ENCODE assay signal across 26 cellular contexts in genomic region chr1:85406081-85406480, GRCh38. TPM values are rescaled to one million over a fixed set of nuclear protein-coding genes. Genes with fewer than 3 reads are reported as not detected.
DNase-seq lines count a peak whose midpoint lies in the region; FAIRE-seq and TF ChIP-seq lines count a peak whose summit lies in the region.
"Had no signal": no experiment of that assay in that cellular context is flagged by ENCODE, and none has a peak within 500 bp of the region (broad histone marks: within the 10 kb centered on the region; RNA-seq: fewer than 3 reads in every experiment).

No MANE protein-coding gene starts in this region.

- no peak for TF ChIP-seq CTCF in astrocyte (IDR thresholded peaks at IDR 0.05; ENCODE audit: insufficient read depth, low read depth, low read length)
- TF ChIP-seq CTCF in smooth muscle cell (IDR thresholded peaks at IDR 0.05; ENCODE audit: borderline replicate concordance, insufficient read depth, poor library complexity, severe bottlenecking), result no peak
- no peak for TF ChIP-seq CTCF in H9 (conservative IDR thresholded peaks at IDR 0.05)

- no peaks in the 10 kb centered on the region for H3K9me2 ChIP-seq in GM23248 (ENCODE audit: insufficient read depth)

- peaks cover 7% of the 10 kb centered on the region for H3K36me3 ChIP-seq in GM23248 (ENCODE audit: low read depth)
- peaks cover 2% of the 10 kb centered on the region for H3K36me3 ChIP-seq in astrocyte (ENCODE audit: insufficient read depth, low read length)
- H3K36me3 ChIP-seq in smooth muscle cell (ENCODE audit: low read depth), result no peaks in the 10 kb centered on the region
- H3K36me3 ChIP-seq: gastroesophageal sphincter, lower lobe of right lung, suprapubic skin had no signal

- no peak overlapping the region for H3K56ac ChIP-seq in H9 (ENCODE audit: insufficient read length, low read depth, low read length)

- H2BK120ac ChIP-seq in H9 (ENCODE audit: low read depth, low read length, poor library complexity, severe bottlenecking), result no peak overlapping the region

- in situ Hi-C loops in GM23248 (cut with MboI), result no loop called here

- H3K23me2 ChIP-seq in H9 (ENCODE audit: insufficient read length, low read depth, low read length, poor library complexity, severe bottlenecking), result no peaks in the 10 kb centered on the region

- H3K9me3 ChIP-seq in GM23248 (ENCODE audit: low read depth) (no peaks in the 10 kb centered on the region), astrocyte (ENCODE audit: insufficient read depth, low read depth, low read length) (no peaks in the 10 kb centered on the region), smooth muscle cell (replicated peaks; ENCODE audit: low read depth) (no peaks in the 10 kb centered on the region), H9 (ENCODE audit: control insufficient read depth, low read depth, low read length) (no peaks in the 10 kb centered on the region)
- H3K9me3 ChIP-seq: gastroesophageal sphincter, lower lobe of right lung, psoas muscle, suprapubic skin had no signal

- H3K4me2 ChIP-seq in GM23248 (ENCODE audit: unreplicated experiment) (peak overlapping the region; percentile 82), astrocyte (ENCODE audit: low read length) (no peak overlapping the region), smooth muscle cell (no peak overlapping the region), H9 (ENCODE audit: insufficient read depth, insufficient read length, low read length) (no peak overlapping the region)

- FAIRE-seq in astrocyte (lab: Jason Lieb, UNC), result no peak
- FAIRE-seq in islet of Langerhans (lab: Jason Lieb, UNC), result peak; percentile 36
- FAIRE-seq: GM12891 had no signal

- H3K27ac Mint-ChIP-seq in astrocyte (ENCODE audit: unreplicated experiment), result peak overlapping the region; percentile 93
- no peak overlapping the region for H3K27ac Mint-ChIP-seq in H9
- H3K27ac Mint-ChIP-seq: activated CD4-positive, alpha-beta T cell treated with anti-CD3 and anti-CD28 coated beads, Interleukin-2, amount 10 ng/mL, durations not matched to agents 24 days and 14 days; activated CD8-positive, alpha-beta memory T cell treated with anti-CD3 and anti-CD28 coated beads, Interleukin-2, amount 10 ng/mL, durations not matched to agents 7 days and 5 days; activated naive CD8-positive, alpha-beta T cell had no signal

- H3K4me1 Mint-ChIP-seq in astrocyte (ENCODE audit: low read depth, unreplicated experiment) (peaks cover 45% of the 10 kb centered on the region), H9 (peaks cover 21 to 22% of the 10 kb centered on the region in 2 experiments)
- H3K4me1 Mint-ChIP-seq: activated CD4-positive, alpha-beta T cell treated with anti-CD3 and anti-CD28 coated beads, Interleukin-2, amount 10 ng/mL, durations not matched to agents 24 days and 14 days; activated CD8-positive, alpha-beta memory T cell treated with anti-CD3 and anti-CD28 coated beads, Interleukin-2, amount 10 ng/mL, durations not matched to agents 7 days and 5 days had no signal

- H2BK5ac ChIP-seq in H9 (ENCODE audit: insufficient read length, low read length), result no peak overlapping the region

- no peak overlapping the region for H3K18ac ChIP-seq in H9 (ENCODE audit: insufficient read length, low read depth, low read length)

- H2BK15ac ChIP-seq in H9 (ENCODE audit: low read depth, low read length), result no peak overlapping the region

- no peak overlapping the region for H3K4ac ChIP-seq in H9 (ENCODE audit: low read depth, low read length)

- peaks cover 63% of the 10 kb centered on the region for H3F3A ChIP-seq in GM23248 (ENCODE audit: insufficient read depth)
- no peaks in the 10 kb centered on the region for H3F3A ChIP-seq in smooth muscle cell (ENCODE audit: low read depth)

- no peak overlapping the region for H2BK12ac ChIP-seq in H9 (ENCODE audit: insufficient read length, low read depth, low read length)

- H4K20me1 ChIP-seq in GM23248 (ENCODE audit: insufficient read depth) (no peaks in the 10 kb centered on the region), astrocyte (ENCODE audit: insufficient read depth, low read length) (no peaks in the 10 kb centered on the region), smooth muscle cell (ENCODE audit: low read depth) (no peaks in the 10 kb centered on the region), H9 (ENCODE audit: control insufficient read depth, insufficient read depth, insufficient read length) (no peaks in the 10 kb centered on the region)

- H3K27me3 ChIP-seq in GM23248 (replicated peaks; ENCODE audit: insufficient read depth) (no peaks in the 10 kb centered on the region), astrocyte (ENCODE audit: insufficient read depth, low read length) (no peaks in the 10 kb centered on the region), smooth muscle cell (ENCODE audit: low read depth) (no peaks in the 10 kb centered on the region), H9 (ENCODE audit: insufficient read depth, low read length) (no peaks in the 10 kb centered on the region)
- H3K27me3 ChIP-seq: gastroesophageal sphincter, suprapubic skin had no signal

- H3K9me3 Mint-ChIP-seq in astrocyte (ENCODE audit: unreplicated experiment), result no peaks in the 10 kb centered on the region
- H3K9me3 Mint-ChIP-seq in H9, result no peaks in the 10 kb centered on the region
- H3K9me3 Mint-ChIP-seq: activated CD4-positive, alpha-beta T cell treated with anti-CD3 and anti-CD28 coated beads, Interleukin-2, amount 10 ng/mL, durations not matched to agents 24 days and 14 days had no signal

- peaks cover 91% of the 10 kb centered on the region for H3K79me2 ChIP-seq in GM23248 (ENCODE audit: insufficient read depth)
- peaks cover 71% of the 10 kb centered on the region for H3K79me2 ChIP-seq in astrocyte (ENCODE audit: insufficient read depth, low read length)
- H3K79me2 ChIP-seq in smooth muscle cell (ENCODE audit: low read depth), result no peaks in the 10 kb centered on the region
- no peaks in the 10 kb centered on the region for H3K79me2 ChIP-seq in H9 (ENCODE audit: insufficient read depth, low read length)

- peak overlapping the region; percentile 96 for H3K27ac ChIP-seq in GM23248
- peak overlapping the region; percentile 93 for H3K27ac ChIP-seq in astrocyte (ENCODE audit: low read depth, low read length)
- peak overlapping the region; percentile 96 for H3K27ac ChIP-seq in smooth muscle cell (ENCODE audit: low read depth)
- no peak overlapping the region for H3K27ac ChIP-seq in H9 (ENCODE audit: insufficient read length, low read depth, low read length)
- H3K27ac ChIP-seq: VCaP had no signal

- no peak overlapping the region for H3K14ac ChIP-seq in H9 (ENCODE audit: insufficient read depth, low read length)

- H4K91ac ChIP-seq in H9 (ENCODE audit: insufficient read length, low read depth, low read length), result no peak overlapping the region

- H2AFZ ChIP-seq in GM23248 (no peak overlapping the region; the same call in 1 of the 2 replicates), astrocyte (ENCODE audit: low read depth, low read length) (no peak overlapping the region), smooth muscle cell (ENCODE audit: low read depth) (no peak overlapping the region), H9 (ENCODE audit: low read length) (no peak overlapping the region)

- no peaks in the 10 kb centered on the region for H3K79me1 ChIP-seq in H9 (ENCODE audit: insufficient read depth, low read depth, low read length, poor library complexity, severe bottlenecking)

- peaks cover 54% of the 10 kb centered on the region for H3K4me1 ChIP-seq in GM23248 (ENCODE audit: insufficient read depth)
- H3K4me1 ChIP-seq in astrocyte (ENCODE audit: insufficient read depth, low read length), result peaks cover 19% of the 10 kb centered on the region
- H3K4me1 ChIP-seq in smooth muscle cell (ENCODE audit: low read depth), result peaks cover 10% of the 10 kb centered on the region
- peaks cover 3% of the 10 kb centered on the region; the same call in 1 of the 2 replicates for H3K4me1 ChIP-seq in H9 (ENCODE audit: insufficient read depth, low read length)

- H3K36me3 Mint-ChIP-seq in astrocyte (ENCODE audit: low read depth, unreplicated experiment), result peaks cover 9% of the 10 kb centered on the region
- peaks cover 0 to 2% (median 0%) of the 10 kb centered on the region in 3 experiments; a peak in 1 of 7 replicates for H3K36me3 Mint-ChIP-seq in H9 (ENCODE audit: insufficient read depth in 1 of 3, low read depth in 3 of 3)
- H3K36me3 Mint-ChIP-seq: activated CD8-positive, alpha-beta memory T cell treated with anti-CD3 and anti-CD28 coated beads, Interleukin-2, amount 10 ng/mL, durations not matched to agents 7 days and 5 days; activated naive CD8-positive, alpha-beta T cell had no signal

- DNase-seq in GM23248 (peak; percentile 33), astrocyte (ENCODE audit: low read depth) (no peak), smooth muscle cell (lab: John Stamatoyannopoulos, UW; ENCODE audit: unreplicated experiment) (no peak), MV-4-11 (lab: John Stamatoyannopoulos, UW) (no peak), NCI-H1092 treated with DMSO at 0.1 percent for 48 hours (lab: John Stamatoyannopoulos, UW) (no peak), H9 (no peak)
- no peak for DNase-seq in stimulated activated naive CD4-positive, alpha-beta T cell (lab: John Stamatoyannopoulos, UW)
- DNase-seq: activated CD4-positive, alpha-beta T cell treated with anti-CD3 and anti-CD28 coated beads, Interleukin-2, amount 10 ng/mL, durations not matched to agents 24 days and 14 days; activated CD8-positive, alpha-beta memory T cell treated with anti-CD3 and anti-CD28 coated beads, Interleukin-2, amount 10 ng/mL, durations not matched to agents 7 days and 5 days; effector memory CD4-positive, alpha-beta T cell; H7; islet precursor cell; lower lobe of right lung; NCI-H1105; NCI-H2029; NCI-H2227 treated with DMSO at 0.1 percent for 48 hours; NCI-H69; psoas muscle; stimulated activated CD4-positive, alpha-beta T cell treated with anti-CD3 and anti-CD28 coated beads, Interleukin-1b, Interleukin-23, amount 100 ng/mL, for 48 hours; T-helper 2 cell had no signal

- no peak overlapping the region for H2AK5ac ChIP-seq in H9 (ENCODE audit: insufficient read length, low read length)

- H3K4me3 Mint-ChIP-seq in astrocyte (ENCODE audit: unreplicated experiment) (no peak overlapping the region), H9 (no peak overlapping the region)
- H3K4me3 Mint-ChIP-seq: activated CD4-positive, alpha-beta T cell treated with anti-CD3 and anti-CD28 coated beads, Interleukin-2, amount 10 ng/mL, durations not matched to agents 24 days and 14 days; activated CD8-positive, alpha-beta memory T cell treated with anti-CD3 and anti-CD28 coated beads, Interleukin-2, amount 10 ng/mL, durations not matched to agents 7 days and 5 days; activated naive CD8-positive, alpha-beta T cell had no signal

- H3K27me3 Mint-ChIP-seq in astrocyte (ENCODE audit: low read depth, unreplicated experiment) (no peaks in the 10 kb centered on the region), H9 (ENCODE audit: low read depth) (no peaks in the 10 kb centered on the region)
- H3K27me3 Mint-ChIP-seq: activated CD8-positive, alpha-beta memory T cell treated with anti-CD3 and anti-CD28 coated beads, Interleukin-2, amount 10 ng/mL, durations not matched to agents 7 days and 5 days; activated naive CD8-positive, alpha-beta T cell had no signal

- no peak overlapping the region for H4K5ac ChIP-seq in H9 (ENCODE audit: insufficient read length, low read depth, low read length)

- no peak overlapping the region for H3T11ph ChIP-seq in H9 (ENCODE audit: low read length)

- H4K8ac ChIP-seq in H9 (replicated peaks; ENCODE audit: insufficient read length, low read depth, low read length), result no peak overlapping the region

- peak overlapping the region; percentile 0; the same call in 1 of the 2 replicates for H3K4me3 ChIP-seq in GM23248
- H3K4me3 ChIP-seq in astrocyte (ENCODE audit: insufficient read depth, low read depth, low read length), result no peak overlapping the region
- no peak overlapping the region for H3K4me3 ChIP-seq in smooth muscle cell
- H3K4me3 ChIP-seq: gastroesophageal sphincter, lower lobe of right lung, psoas muscle, suprapubic skin had no signal

- H3K9ac ChIP-seq in GM23248 (peak overlapping the region; percentile 78), astrocyte (ENCODE audit: low read length) (no peak overlapping the region), smooth muscle cell (ENCODE audit: low read depth) (no peak overlapping the region), H9 (ENCODE audit: extremely low read depth, insufficient read length, low read length) (no peak overlapping the region)

- H2BK20ac ChIP-seq in H9 (ENCODE audit: low read depth, low read length, poor library complexity, severe bottlenecking), result no peak overlapping the region

- H3K23ac ChIP-seq in H9 (ENCODE audit: insufficient read length, low read depth, low read length), result no peak overlapping the region

- WGBS in GM23248 (ENCODE audit: low coverage in 1 of 2, low lambda C conversion rate in 2 of 2, missing lambda C conversion rate in 2 of 2), 2 experiments, result 26 to 28% methylated on average over 1 of the region's 1 CpG
- WGBS in smooth muscle cell (ENCODE audit: low lambda C conversion rate), result 100% methylated on average over 1 of the region's 1 CpG
- no CpG with 5 or more reads among the region's 1 CpG for WGBS in H9 (ENCODE audit: extremely low coverage, insufficient read length, low lambda C conversion rate)

RNA-seq across cellular contexts. Expression of gene DDAH1, which starts 58.9 kb away (rescaled TPM):
- total RNA-seq in GM23248 (2014; rRNA removed; shearing (Covaris generic)), result 162 and 168 TPM in 2 replicates
- polyA plus RNA-seq in GM23248 (2016; fragmentation: Nextera tagmentation; extraction: Ambion mirVana), result 234 and 238 TPM in 2 replicates
- total RNA-seq in astrocyte, result 76.7 and 112 TPM in 2 replicates
- 30.8 and 31.6 TPM in 2 replicates for total RNA-seq in smooth muscle cell
- 10.2 and 13.8 TPM in 2 replicates for polyA plus RNA-seq in smooth muscle cell
- total RNA-seq in H9 (2021), result 36.0 and 36.3 TPM in 2 replicates
- total RNA-seq: activated CD4-positive, alpha-beta T cell treated with anti-CD3 and anti-CD28 coated beads, Interleukin-2, amount 10 ng/mL, durations not matched to agents 24 days and 14 days; activated CD8-positive, alpha-beta memory T cell treated with anti-CD3 and anti-CD28 coated beads, Interleukin-2, amount 10 ng/mL, durations not matched to agents 7 days and 5 days had no signal
